Comparison of ENCODE assay signal across 22 cellular contexts in genomic region chr2:62736899-62737559, GRCh38. TPM values are rescaled to one million over a fixed set of nuclear protein-coding genes. Genes with fewer than 3 reads are reported as not detected.
DNase-seq lines count a peak whose midpoint lies in the region; ATAC-seq and TF ChIP-seq lines count a peak whose summit lies in the region.
"Had no signal": no experiment of that assay in that cellular context is flagged by ENCODE, and none has a peak within 500 bp of the region (broad histone marks: within the 10 kb centered on the region; RNA-seq: fewer than 3 reads in every experiment).

No MANE protein-coding gene starts in this region.

- 33 to 35% methylated on average over 6 of the region's 6 CpGs for WGBS in ectodermal cell, 2 experiments

- peaks cover 4% of the 10 kb centered on the region for H3K9me3 Mint-ChIP-seq in progenitor cell of endocrine pancreas (ENCODE audit: low read depth)
- peaks cover 4% of the 10 kb centered on the region for H3K9me3 Mint-ChIP-seq in activated T-helper 2 cell treated with anti-CD3 and anti-CD28 coated beads, Interferon-gamma antibody, Interleukin-2, Interleukin-4, amounts not matched to agents 10 μg/mL and 5 μg/mL and 100 μg/mL, durations not matched to agents 14 hours and 24 hours and 36 hours
- peaks cover 7% of the 10 kb centered on the region for H3K9me3 Mint-ChIP-seq in activated naive CD8-positive, alpha-beta T cell treated with anti-CD3 and anti-CD28 coated beads, Interleukin-2, amount 50 U/mL, for 24 hours
- H3K9me3 Mint-ChIP-seq: central memory CD8-positive, alpha-beta T cell had no signal

- H3K27me3 ChIP-seq in ectodermal cell (ENCODE audit: control insufficient read depth, insufficient read depth, low read length, poor library complexity, severe bottlenecking): no peaks in the 10 kb centered on the region
- H3K27me3 ChIP-seq: heart left ventricle, spleen had no signal

- H3K27ac Mint-ChIP-seq in progenitor cell of endocrine pancreas: peak overlapping the region; percentile 90
- H3K27ac Mint-ChIP-seq in activated T-helper 2 cell treated with anti-CD3 and anti-CD28 coated beads, Interferon-gamma antibody, Interleukin-2, Interleukin-4, amounts not matched to agents 10 μg/mL and 5 μg/mL and 100 μg/mL, durations not matched to agents 14 hours and 24 hours and 36 hours: no peak overlapping the region
- H3K27ac Mint-ChIP-seq in activated naive CD8-positive, alpha-beta T cell treated with anti-CD3 and anti-CD28 coated beads, Interleukin-2, amount 50 U/mL, for 24 hours: no peak overlapping the region
- H3K27ac Mint-ChIP-seq: activated CD4-positive, alpha-beta T cell treated with anti-CD3 and anti-CD28 coated beads, Interleukin-2, amount 10 ng/mL, durations not matched to agents 24 days and 14 days; B cell; effector memory CD8-positive, alpha-beta T cell had no signal

- H3K36me3 ChIP-seq in ectodermal cell (ENCODE audit: control insufficient read depth, insufficient read depth, low read length): no peaks in the 10 kb centered on the region
- H3K36me3 ChIP-seq: heart left ventricle, spleen, thoracic aorta had no signal

- H3K36me3 Mint-ChIP-seq in progenitor cell of endocrine pancreas (ENCODE audit: insufficient read depth): peaks cover 4% of the 10 kb centered on the region
- H3K36me3 Mint-ChIP-seq in activated T-helper 2 cell treated with anti-CD3 and anti-CD28 coated beads, Interferon-gamma antibody, Interleukin-2, Interleukin-4, amounts not matched to agents 10 μg/mL and 5 μg/mL and 100 μg/mL, durations not matched to agents 14 hours and 24 hours and 36 hours (ENCODE audit: low read depth): no peaks in the 10 kb centered on the region
- H3K36me3 Mint-ChIP-seq in activated naive CD8-positive, alpha-beta T cell treated with anti-CD3 and anti-CD28 coated beads, Interleukin-2, amount 50 U/mL, for 24 hours (ENCODE audit: low read depth): peaks cover 3% of the 10 kb centered on the region

- peaks cover 21% of the 10 kb centered on the region for H3K4me1 Mint-ChIP-seq in progenitor cell of endocrine pancreas (ENCODE audit: low read depth)
- H3K4me1 Mint-ChIP-seq in activated T-helper 2 cell treated with anti-CD3 and anti-CD28 coated beads, Interferon-gamma antibody, Interleukin-2, Interleukin-4, amounts not matched to agents 10 μg/mL and 5 μg/mL and 100 μg/mL, durations not matched to agents 14 hours and 24 hours and 36 hours (ENCODE audit: low read depth): peaks cover 4% of the 10 kb centered on the region
- H3K4me1 Mint-ChIP-seq in activated naive CD8-positive, alpha-beta T cell treated with anti-CD3 and anti-CD28 coated beads, Interleukin-2, amount 50 U/mL, for 24 hours: peaks cover 7% of the 10 kb centered on the region
- H3K4me1 Mint-ChIP-seq: activated CD4-positive, alpha-beta T cell treated with anti-CD3 and anti-CD28 coated beads, Interleukin-2, amount 10 ng/mL, durations not matched to agents 24 days and 14 days had no signal

- intact Hi-C loops in activated T-helper 2 cell treated with anti-CD3 and anti-CD28 coated beads, Interferon-gamma antibody, Interleukin-2, Interleukin-4, amounts not matched to agents 10 μg/mL and 5 μg/mL and 100 μg/mL, durations not matched to agents 14 hours and 24 hours and 36 hours (cut with micrococcal nuclease): no loop called here

- no peak overlapping the region for H3K4me3 Mint-ChIP-seq in progenitor cell of endocrine pancreas (ENCODE audit: low read depth)
- H3K4me3 Mint-ChIP-seq in activated T-helper 2 cell treated with anti-CD3 and anti-CD28 coated beads, Interferon-gamma antibody, Interleukin-2, Interleukin-4, amounts not matched to agents 10 μg/mL and 5 μg/mL and 100 μg/mL, durations not matched to agents 14 hours and 24 hours and 36 hours (ENCODE audit: low read depth): no peak overlapping the region
- no peak overlapping the region for H3K4me3 Mint-ChIP-seq in activated naive CD8-positive, alpha-beta T cell treated with anti-CD3 and anti-CD28 coated beads, Interleukin-2, amount 50 U/mL, for 24 hours
- H3K4me3 Mint-ChIP-seq: activated CD4-positive, alpha-beta T cell treated with anti-CD3 and anti-CD28 coated beads, Interleukin-2, amount 10 ng/mL, durations not matched to agents 24 days and 14 days; B cell; central memory CD8-positive, alpha-beta T cell; effector memory CD8-positive, alpha-beta T cell; nephron had no signal

- H3K27me3 Mint-ChIP-seq in progenitor cell of endocrine pancreas: no peaks in the 10 kb centered on the region
- no peaks in the 10 kb centered on the region for H3K27me3 Mint-ChIP-seq in activated T-helper 2 cell treated with anti-CD3 and anti-CD28 coated beads, Interferon-gamma antibody, Interleukin-2, Interleukin-4, amounts not matched to agents 10 μg/mL and 5 μg/mL and 100 μg/mL, durations not matched to agents 14 hours and 24 hours and 36 hours (ENCODE audit: low read depth)
- no peaks in the 10 kb centered on the region for H3K27me3 Mint-ChIP-seq in activated naive CD8-positive, alpha-beta T cell treated with anti-CD3 and anti-CD28 coated beads, Interleukin-2, amount 50 U/mL, for 24 hours
- H3K27me3 Mint-ChIP-seq: activated CD4-positive, alpha-beta T cell treated with anti-CD3 and anti-CD28 coated beads, Interleukin-2, amount 10 ng/mL, durations not matched to agents 24 days and 14 days; B cell; central memory CD8-positive, alpha-beta T cell; effector memory CD8-positive, alpha-beta T cell had no signal

- peak; percentile 36 for ATAC-seq in GM21423 (IDR thresholded peaks at IDR 0.05; ENCODE audit: unreplicated experiment)
- ATAC-seq in HG03432 (IDR thresholded peaks at IDR 0.05; ENCODE audit: unreplicated experiment): peak; percentile 46
- no peak for ATAC-seq in HG02763 (IDR thresholded peaks at IDR 0.05; ENCODE audit: unreplicated experiment)
- ATAC-seq in activated naive CD8-positive, alpha-beta T cell treated with anti-CD3 and anti-CD28 coated beads, Interleukin-2, amount 50 U/mL, for 24 hours: no peak
- ATAC-seq: effector memory CD8-positive, alpha-beta T cell; heart left ventricle had no signal

- H3K9me3 ChIP-seq in ectodermal cell (ENCODE audit: control insufficient read depth, low read length): no peaks in the 10 kb centered on the region

- no peak for TF ChIP-seq CTCF in progenitor cell of endocrine pancreas (IDR thresholded peaks at IDR 0.05; ENCODE audit: unreplicated experiment)

- H3K4me3 ChIP-seq in ectodermal cell (ENCODE audit: insufficient read depth, low read depth, low read length): no peak overlapping the region
- H3K4me3 ChIP-seq: heart left ventricle, spleen, thoracic aorta had no signal

- DNase-seq in progenitor cell of endocrine pancreas (ENCODE audit: low spot score, unreplicated experiment) (no peak), iPS-NIHi7 (ENCODE audit: extremely low spot score) (no peak)
- no peak for DNase-seq in activated T-helper 2 cell treated with anti-CD3 and anti-CD28 coated beads, Interferon-gamma antibody, Interleukin-2, Interleukin-4, amounts not matched to agents 10 μg/mL and 5 μg/mL and 100 μg/mL, durations not matched to agents 14 hours and 24 hours and 36 hours (ENCODE audit: low spot score)
- no peak for DNase-seq in activated naive CD8-positive, alpha-beta T cell treated with anti-CD3 and anti-CD28 coated beads, Interleukin-2, amount 50 U/mL, for 24 hours
- DNase-seq: activated CD4-positive, alpha-beta T cell treated with anti-CD3 and anti-CD28 coated beads, Interleukin-2, amount 10 ng/mL, durations not matched to agents 24 days and 14 days; activated effector memory CD4-positive, alpha-beta T cell treated with anti-CD3 and anti-CD28 coated beads, Interleukin-2, amount 50 U/mL, for 16 hours; amniotic stem cell; effector memory CD8-positive, alpha-beta T cell; heart left ventricle; islet precursor cell; NCI-H187; NCI-H345; RPMI8226; spleen had no signal

- peak overlapping the region; percentile 64 for H3K27ac ChIP-seq in ectodermal cell (ENCODE audit: insufficient read depth, low read depth, low read length, poor library complexity, severe bottlenecking)
- H3K27ac ChIP-seq: heart left ventricle, spleen, thoracic aorta had no signal

- H3K4me1 ChIP-seq in ectodermal cell (ENCODE audit: control insufficient read depth, insufficient read depth, low read length): peaks cover 10% of the 10 kb centered on the region

RNA-seq across cellular contexts. Expression of gene EHBP1, which starts 31.5 kb away (rescaled TPM):
- 42.8 TPM for polyA plus RNA-seq in ectodermal cell (2013, experiment 1 of 4)
- polyA plus RNA-seq in ectodermal cell (2013, experiment 2 of 4): 49.8 TPM
- 41.7 TPM for polyA plus RNA-seq in ectodermal cell (2013, experiment 3 of 4)
- 52.0 TPM for polyA plus RNA-seq in ectodermal cell (2013, experiment 4 of 4)
- 45.6 and 49.9 TPM in 2 replicates for total RNA-seq in progenitor cell of endocrine pancreas
- 22.1 and 25.6 TPM in 2 replicates for total RNA-seq in activated T-helper 2 cell treated with anti-CD3 and anti-CD28 coated beads, Interferon-gamma antibody, Interleukin-2, Interleukin-4, amounts not matched to agents 10 μg/mL and 5 μg/mL and 100 μg/mL, durations not matched to agents 14 hours and 24 hours and 36 hours

Comparison
In these comparisons a context has a peak if more than half of its experiments do, and no peak if none do; other contexts are left out.
1. ATAC-seq: peak in GM21423 (single experiment) and HG03432 (single experiment); none in HG02763 (single experiment) and activated naive CD8-positive, alpha-beta T cell treated with anti-CD3 and anti-CD28 coated beads, Interleukin-2, amount 50 U/mL, for 24 hours (single experiment).